1 cellular context compared by ENCODE assay signal in the genomic region with DNA sequence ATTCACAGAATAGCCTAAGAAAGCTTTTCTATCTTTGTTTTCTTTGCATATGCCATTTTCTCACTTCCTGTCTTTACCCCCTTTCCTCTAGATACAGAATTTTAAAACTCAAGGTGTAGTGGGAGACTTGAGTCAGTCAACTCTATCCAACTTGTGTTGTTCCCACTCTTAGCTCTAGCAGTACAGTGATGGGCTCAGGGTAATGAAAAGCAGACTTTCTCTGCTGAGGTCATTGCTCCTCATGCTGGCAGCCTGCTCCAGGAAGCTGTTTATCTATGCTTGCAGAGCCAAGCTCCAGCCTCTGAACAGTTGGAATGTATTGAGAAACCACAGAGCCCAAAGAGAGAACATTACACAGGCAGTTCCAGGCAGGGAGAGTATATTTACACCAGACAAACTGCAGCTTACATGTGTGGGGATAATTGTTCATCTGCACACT.
TF ChIP-seq lines count a peak whose summit lies in the region.

No MANE protein-coding gene starts in this region.

TF ChIP-seq in HepG2, 621 proteins besides CTCF, POLR2A, EP300 and RAD21 (continued from another document and continues in another):
- TF ChIP-seq, protein P1, sequence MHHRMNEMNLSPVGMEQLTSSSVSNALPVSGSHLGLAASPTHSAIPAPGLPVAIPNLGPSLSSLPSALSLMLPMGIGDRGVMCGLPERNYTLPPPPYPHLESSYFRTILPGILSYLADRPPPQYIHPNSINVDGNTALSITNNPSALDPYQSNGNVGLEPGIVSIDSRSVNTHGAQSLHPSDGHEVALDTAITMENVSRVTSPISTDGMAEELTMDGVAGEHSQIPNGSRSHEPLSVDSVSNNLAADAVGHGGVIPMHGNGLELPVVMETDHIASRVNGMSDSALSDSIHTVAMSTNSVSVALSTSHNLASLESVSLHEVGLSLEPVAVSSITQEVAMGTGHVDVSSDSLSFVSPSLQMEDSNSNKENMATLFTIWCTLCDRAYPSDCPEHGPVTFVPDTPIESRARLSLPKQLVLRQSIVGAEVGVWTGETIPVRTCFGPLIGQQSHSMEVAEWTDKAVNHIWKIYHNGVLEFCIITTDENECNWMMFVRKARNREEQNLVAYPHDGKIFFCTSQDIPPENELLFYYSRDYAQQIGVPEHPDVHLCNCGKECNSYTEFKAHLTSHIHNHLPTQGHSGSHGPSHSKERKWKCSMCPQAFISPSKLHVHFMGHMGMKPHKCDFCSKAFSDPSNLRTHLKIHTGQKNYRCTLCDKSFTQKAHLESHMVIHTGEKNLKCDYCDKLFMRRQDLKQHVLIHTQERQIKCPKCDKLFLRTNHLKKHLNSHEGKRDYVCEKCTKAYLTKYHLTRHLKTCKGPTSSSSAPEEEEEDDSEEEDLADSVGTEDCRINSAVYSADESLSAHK (CRISPR knock-in tag; IDR thresholded peaks at IDR 0.05; ENCODE audit: borderline replicate concordance): no peak
- TF ChIP-seq ZNF354B (CRISPR knock-in tag; IDR thresholded peaks at IDR 0.05): no peak
- peak; percentile 72 for TF ChIP-seq ZNF7 (CRISPR knock-in tag; IDR thresholded peaks at IDR 0.05)
- TF ChIP-seq MIER2 (CRISPR knock-in tag; IDR thresholded peaks at IDR 0.05): 0 out of 2 replicates have a peak, but pooled peaks have one; percentile 34
- no peak for TF ChIP-seq ZSCAN25 (CRISPR knock-in tag; IDR thresholded peaks at IDR 0.05)
- TF ChIP-seq SIX4 (CRISPR knock-in tag; IDR thresholded peaks at IDR 0.05): no peak
- no peak for TF ChIP-seq SRF (IDR thresholded peaks at IDR 0.05; ENCODE audit: low read depth, low read length)
- no peak for TF ChIP-seq SIX1 (CRISPR knock-in tag; IDR thresholded peaks at IDR 0.05; ENCODE audit: borderline replicate concordance)
- TF ChIP-seq, protein P2, sequence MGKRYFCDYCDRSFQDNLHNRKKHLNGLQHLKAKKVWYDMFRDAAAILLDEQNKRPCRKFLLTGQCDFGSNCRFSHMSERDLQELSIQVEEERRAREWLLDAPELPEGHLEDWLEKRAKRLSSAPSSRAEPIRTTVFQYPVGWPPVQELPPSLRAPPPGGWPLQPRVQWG (CRISPR knock-in tag; IDR thresholded peaks at IDR 0.05; ENCODE audit: borderline replicate concordance, low read depth): no peak
- TF ChIP-seq, protein P3, sequence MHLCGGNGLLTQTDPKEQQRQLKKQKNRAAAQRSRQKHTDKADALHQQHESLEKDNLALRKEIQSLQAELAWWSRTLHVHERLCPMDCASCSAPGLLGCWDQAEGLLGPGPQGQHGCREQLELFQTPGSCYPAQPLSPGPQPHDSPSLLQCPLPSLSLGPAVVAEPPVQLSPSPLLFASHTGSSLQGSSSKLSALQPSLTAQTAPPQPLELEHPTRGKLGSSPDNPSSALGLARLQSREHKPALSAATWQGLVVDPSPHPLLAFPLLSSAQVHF (CRISPR knock-in tag; IDR thresholded peaks at IDR 0.05): no peak
- TF ChIP-seq, protein P4, sequence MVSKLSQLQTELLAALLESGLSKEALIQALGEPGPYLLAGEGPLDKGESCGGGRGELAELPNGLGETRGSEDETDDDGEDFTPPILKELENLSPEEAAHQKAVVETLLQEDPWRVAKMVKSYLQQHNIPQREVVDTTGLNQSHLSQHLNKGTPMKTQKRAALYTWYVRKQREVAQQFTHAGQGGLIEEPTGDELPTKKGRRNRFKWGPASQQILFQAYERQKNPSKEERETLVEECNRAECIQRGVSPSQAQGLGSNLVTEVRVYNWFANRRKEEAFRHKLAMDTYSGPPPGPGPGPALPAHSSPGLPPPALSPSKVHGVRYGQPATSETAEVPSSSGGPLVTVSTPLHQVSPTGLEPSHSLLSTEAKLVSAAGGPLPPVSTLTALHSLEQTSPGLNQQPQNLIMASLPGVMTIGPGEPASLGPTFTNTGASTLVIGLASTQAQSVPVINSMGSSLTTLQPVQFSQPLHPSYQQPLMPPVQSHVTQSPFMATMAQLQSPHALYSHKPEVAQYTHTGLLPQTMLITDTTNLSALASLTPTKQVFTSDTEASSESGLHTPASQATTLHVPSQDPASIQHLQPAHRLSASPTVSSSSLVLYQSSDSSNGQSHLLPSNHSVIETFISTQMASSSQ (IDR thresholded peaks at IDR 0.05; ENCODE audit: low read depth): no peak
- TF ChIP-seq, protein P4 (CRISPR knock-in tag; IDR thresholded peaks at IDR 0.05; ENCODE audit: borderline replicate concordance): 0 out of 2 replicates have a peak, but pooled peaks have one; percentile 15
- TF ChIP-seq ZNF550 (CRISPR knock-in tag; IDR thresholded peaks at IDR 0.05; ENCODE audit: borderline replicate concordance): no peak
- TF ChIP-seq SALL1 (CRISPR knock-in tag; IDR thresholded peaks at IDR 0.05): peak; percentile 80
- no peak for TF ChIP-seq SP4 (CRISPR knock-in tag; IDR thresholded peaks at IDR 0.05)
- TF ChIP-seq RARA (CRISPR knock-in tag; IDR thresholded peaks at IDR 0.05): peak; percentile 45
- TF ChIP-seq TARDBP (CRISPR knock-in tag; IDR thresholded peaks at IDR 0.05): peak; percentile 69; the same call in 1 of the 2 replicates
- no peak for TF ChIP-seq HOXD1 (CRISPR knock-in tag; IDR thresholded peaks at IDR 0.05)
- TF ChIP-seq, protein P5, sequence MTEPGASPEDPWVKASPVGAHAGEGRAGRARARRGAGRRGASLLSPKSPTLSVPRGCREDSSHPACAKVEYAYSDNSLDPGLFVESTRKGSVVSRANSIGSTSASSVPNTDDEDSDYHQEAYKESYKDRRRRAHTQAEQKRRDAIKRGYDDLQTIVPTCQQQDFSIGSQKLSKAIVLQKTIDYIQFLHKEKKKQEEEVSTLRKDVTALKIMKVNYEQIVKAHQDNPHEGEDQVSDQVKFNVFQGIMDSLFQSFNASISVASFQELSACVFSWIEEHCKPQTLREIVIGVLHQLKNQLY (CRISPR knock-in tag; IDR thresholded peaks at IDR 0.05): no peak
- TF ChIP-seq FOXO1 (CRISPR knock-in tag; IDR thresholded peaks at IDR 0.05): peak; percentile 89
- TF ChIP-seq SKI (IDR thresholded peaks at IDR 0.05; ENCODE audit: partially characterized antibody): peak; percentile 40
- no peak for TF ChIP-seq SMAD9 (CRISPR knock-in tag; IDR thresholded peaks at IDR 0.05)
- peak; percentile 88; the same call in 1 of the 2 replicates for TF ChIP-seq ZNF614 (CRISPR knock-in tag; IDR thresholded peaks at IDR 0.05; ENCODE audit: borderline replicate concordance)
- no peak for TF ChIP-seq NR0B2 (CRISPR knock-in tag; IDR thresholded peaks at IDR 0.05)
- no peak for TF ChIP-seq SETDB1 (CRISPR knock-in tag; IDR thresholded peaks at IDR 0.05; ENCODE audit: borderline replicate concordance)
- TF ChIP-seq PRPF4 (IDR thresholded peaks at IDR 0.05; ENCODE audit: low read depth, low read length, poor library complexity, severe bottlenecking): no peak
- no peak for TF ChIP-seq ZNF615 (CRISPR knock-in tag; IDR thresholded peaks at IDR 0.05; ENCODE audit: borderline replicate concordance)
- no peak for TF ChIP-seq NFE2L2 (IDR thresholded peaks at IDR 0.05; ENCODE audit: low read length)
- no peak for TF ChIP-seq ZNF773 (CRISPR knock-in tag; IDR thresholded peaks at IDR 0.05; ENCODE audit: borderline replicate concordance)
- peak; percentile 13; the same call in 1 of the 2 replicates for TF ChIP-seq RERE (CRISPR knock-in tag; IDR thresholded peaks at IDR 0.05; ENCODE audit: low read depth)
- TF ChIP-seq SRY (CRISPR knock-in tag; IDR thresholded peaks at IDR 0.05): no peak
- TF ChIP-seq ZBTB7B (CRISPR knock-in tag; IDR thresholded peaks at IDR 0.05): no peak
- no peak for TF ChIP-seq ZHX1 (CRISPR knock-in tag; IDR thresholded peaks at IDR 0.05; ENCODE audit: low read depth)
